8 cellular contexts compared by ENCODE assay signal in the genomic region with DNA sequence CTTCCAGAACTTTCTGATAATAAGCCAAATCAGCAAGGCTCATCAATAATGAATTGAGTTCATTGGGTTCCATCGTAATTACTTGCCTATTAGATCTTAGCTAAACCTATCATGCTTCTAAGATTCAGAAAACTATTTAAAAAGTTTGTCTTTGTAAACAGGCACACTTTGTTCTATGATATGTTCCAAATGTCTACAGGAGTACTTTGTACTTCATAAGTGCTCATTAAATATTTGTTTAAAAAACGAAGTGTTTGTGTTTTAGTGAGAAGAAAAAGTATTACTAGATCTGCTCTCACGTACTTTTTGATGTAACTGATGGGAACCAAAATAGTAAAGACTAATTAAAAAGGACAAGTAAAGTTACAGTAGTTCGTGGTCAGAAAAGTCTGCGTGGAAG.
"Had no signal": no experiment of that assay in that cellular context is flagged by ENCODE, and none has a peak within 500 bp of the region (broad histone marks: within the 10 kb centered on the region; RNA-seq: fewer than 3 reads in every experiment).

No MANE protein-coding gene starts in this region.

- H3K36me3 ChIP-seq: HAP-1 had no signal

- DNase-seq: GM23248, GOT3, H7, HFFc6 had no signal

- H3K4me3 ChIP-seq: GM23248, HAP-1 had no signal

- ATAC-seq: HCT116, HepG2 had no signal

- H3K9me3 ChIP-seq: HAP-1 had no signal

- H3K4me1 ChIP-seq: HAP-1 had no signal

- H3K27ac ChIP-seq: GM23248, HL-60 had no signal
